ENCODE assay signal across 23 cellular contexts in genomic region chr13:50780201-50781015, GRCh38.
"Had no signal": no experiment of that assay in that cellular context is flagged by ENCODE, and none has a peak within 500 bp of the region (broad histone marks: within the 10 kb centered on the region; RNA-seq: fewer than 3 reads in every experiment).

No MANE protein-coding gene starts in this region.

- H3K27ac Mint-ChIP-seq: activated CD4-positive, alpha-beta memory T cell treated with anti-CD3 and anti-CD28 coated beads, Interleukin-2, amount 10 ng/mL, durations not matched to agents 7 days and 5 days; activated CD8-positive, alpha-beta memory T cell treated with anti-CD3 and anti-CD28 coated beads, Interleukin-2, amount 10 ng/mL, durations not matched to agents 7 days and 5 days; activated naive CD8-positive, alpha-beta T cell treated with anti-CD3 and anti-CD28 coated beads, Interleukin-2, amount 10 ng/mL, durations not matched to agents 7 days and 5 days; stimulated activated memory B cell treated with anti-CD40 and anti-IgM and Interleukin-4, amounts not matched to agents 10 μg/mL and 1 μg/mL and 100 μg/mL, for 72 hours; WTC11 had no signal

- H3K4me1 Mint-ChIP-seq: activated CD4-positive, alpha-beta memory T cell treated with anti-CD3 and anti-CD28 coated beads, Interleukin-2, amount 10 ng/mL, durations not matched to agents 7 days and 5 days; activated CD8-positive, alpha-beta memory T cell treated with anti-CD3 and anti-CD28 coated beads, Interleukin-2, amount 10 ng/mL, durations not matched to agents 7 days and 5 days; activated naive CD8-positive, alpha-beta T cell treated with anti-CD3 and anti-CD28 coated beads, Interleukin-2, amount 10 ng/mL, durations not matched to agents 7 days and 5 days; central memory CD8-positive, alpha-beta T cell had no signal

- H3K4me1 ChIP-seq: colonic mucosa, left lung, sigmoid colon, spleen had no signal

- ATAC-seq: activated CD8-positive, alpha-beta memory T cell treated with anti-CD3 and anti-CD28 coated beads, Interleukin-2, amount 10 ng/mL, durations not matched to agents 7 days and 5 days; left lung; stimulated activated memory B cell treated with anti-CD40 and anti-IgM and Interleukin-4, amounts not matched to agents 10 μg/mL and 1 μg/mL and 100 μg/mL, for 72 hours; WTC11 had no signal

- H3K9me3 Mint-ChIP-seq: activated CD4-positive, alpha-beta memory T cell treated with anti-CD3 and anti-CD28 coated beads, Interleukin-2, amount 10 ng/mL, durations not matched to agents 7 days and 5 days; central memory CD8-positive, alpha-beta T cell had no signal

- FAIRE-seq: frontal cortex, kidney had no signal

- DNase-seq: activated CD4-positive, alpha-beta memory T cell treated with anti-CD3 and anti-CD28 coated beads, Interleukin-2, amount 10 ng/mL, durations not matched to agents 7 days and 5 days; activated CD4-positive, alpha-beta T cell treated with anti-CD3 and anti-CD28 coated beads for 48 hours; activated CD8-positive, alpha-beta memory T cell treated with anti-CD3 and anti-CD28 coated beads, Interleukin-2, amount 10 ng/mL, durations not matched to agents 7 days and 5 days; activated naive CD8-positive, alpha-beta T cell treated with anti-CD3 and anti-CD28 coated beads, Interleukin-2, amount 10 ng/mL, durations not matched to agents 7 days and 5 days; anterior cingulate cortex; colonic mucosa; hypothalamus; kidney; left lung; midbrain; nucleus accumbens; posterior cingulate gyrus; sigmoid colon; spleen; stimulated activated CD4-positive, alpha-beta T cell treated with anti-CD3 and anti-CD28 coated beads, Interleukin-4, amount 100 ng/mL, for 4 hours; T1000; upper lobe of left lung had no signal

- H3K4me3 Mint-ChIP-seq: activated CD4-positive, alpha-beta memory T cell treated with anti-CD3 and anti-CD28 coated beads, Interleukin-2, amount 10 ng/mL, durations not matched to agents 7 days and 5 days; activated CD8-positive, alpha-beta memory T cell treated with anti-CD3 and anti-CD28 coated beads, Interleukin-2, amount 10 ng/mL, durations not matched to agents 7 days and 5 days; activated naive CD8-positive, alpha-beta T cell treated with anti-CD3 and anti-CD28 coated beads, Interleukin-2, amount 10 ng/mL, durations not matched to agents 7 days and 5 days; central memory CD8-positive, alpha-beta T cell; nephron; stimulated activated memory B cell treated with anti-CD40 and anti-IgM and Interleukin-4, amounts not matched to agents 10 μg/mL and 1 μg/mL and 100 μg/mL, for 72 hours; WTC11 had no signal

- H3K27me3 Mint-ChIP-seq: stimulated activated memory B cell treated with anti-CD40 and anti-IgM and Interleukin-4, amounts not matched to agents 10 μg/mL and 1 μg/mL and 100 μg/mL, for 72 hours had no signal

- H3K36me3 Mint-ChIP-seq: activated CD8-positive, alpha-beta memory T cell treated with anti-CD3 and anti-CD28 coated beads, Interleukin-2, amount 10 ng/mL, durations not matched to agents 7 days and 5 days had no signal

- H3K27me3 ChIP-seq: colonic mucosa, left lung, sigmoid colon, spleen, upper lobe of left lung had no signal

- H3K4me3 ChIP-seq: colonic mucosa, left lung, sigmoid colon, spleen, thoracic aorta, upper lobe of left lung had no signal

- H3K36me3 ChIP-seq: colonic mucosa, left lung, sigmoid colon, spleen, thoracic aorta, upper lobe of left lung had no signal

- H3K27ac ChIP-seq: colonic mucosa, left lung, sigmoid colon, spleen, thoracic aorta, upper lobe of left lung had no signal

- H3K9me3 ChIP-seq: colonic mucosa, upper lobe of left lung had no signal
